11 cellular contexts compared by ENCODE assay signal in genomic region chr2:50346586-50347351, GRCh38.
DNase-seq lines count a peak whose midpoint lies in the region; ATAC-seq and TF ChIP-seq lines count a peak whose summit lies in the region.
"Had no signal": no experiment of that assay in that cellular context is flagged by ENCODE, and none has a peak within 500 bp of the region (broad histone marks: within the 10 kb centered on the region; RNA-seq: fewer than 3 reads in every experiment).

No MANE protein-coding gene starts in this region.

- peaks cover 6% of the 10 kb centered on the region for H4K20me1 ChIP-seq in neural progenitor cell (ENCODE audit: low read depth)

- peaks cover 40% of the 10 kb centered on the region for H3K27me3 ChIP-seq in neural progenitor cell

- H3K79me2 ChIP-seq in neural progenitor cell (ENCODE audit: low read depth) = peaks cover 4% of the 10 kb centered on the region

- ATAC-seq in GM21723 (IDR thresholded peaks at IDR 0.05; ENCODE audit: unreplicated experiment) = no peak
- ATAC-seq in HG03469 (IDR thresholded peaks at IDR 0.05; ENCODE audit: unreplicated experiment) = no peak
- no peak for ATAC-seq in GM19023 (IDR thresholded peaks at IDR 0.05; ENCODE audit: unreplicated experiment)

- H3K36me3 ChIP-seq in neural progenitor cell = no peaks in the 10 kb centered on the region

- H3K4me1 Mint-ChIP-seq in glutamatergic neuron (ENCODE audit: low read depth, unreplicated experiment) = peaks cover 15% of the 10 kb centered on the region
- H3K4me1 Mint-ChIP-seq in neural progenitor cell = peaks cover 14% of the 10 kb centered on the region
- H3K4me1 Mint-ChIP-seq in activated T-cell treated with anti-CD3 and anti-CD28 coated beads, Interleukin-2, amount 50 U/mL, for 24 hours (ENCODE audit: low read depth) = no peaks in the 10 kb centered on the region
- H3K4me1 Mint-ChIP-seq: central memory CD8-positive, alpha-beta T cell had no signal

- H3K4me1 ChIP-seq in neural progenitor cell = peaks cover 36% of the 10 kb centered on the region

- H3K27me3 Mint-ChIP-seq in glutamatergic neuron (ENCODE audit: unreplicated experiment) (peaks cover 8% of the 10 kb centered on the region), neural progenitor cell (ENCODE audit: insufficient read depth, low read depth) (peaks cover 34% of the 10 kb centered on the region)
- peaks cover 46% of the 10 kb centered on the region for H3K27me3 Mint-ChIP-seq in activated T-cell treated with anti-CD3 and anti-CD28 coated beads, Interleukin-2, amount 50 U/mL, for 24 hours
- H3K27me3 Mint-ChIP-seq: central memory CD8-positive, alpha-beta T cell had no signal

- peak overlapping the region; percentile 99 for H3K4me2 ChIP-seq in neural progenitor cell

- peak; percentile 48 for DNase-seq in D341Med (ENCODE audit: low spot score)
- peak; percentile 49 for DNase-seq in NCI-H69 (lab: John Stamatoyannopoulos, UW)
- DNase-seq in glutamatergic neuron = peak; percentile 36
- DNase-seq in neural progenitor cell (ENCODE audit: low spot score) = peak; percentile 47
- no peak for DNase-seq in activated T-cell treated with anti-CD3 and anti-CD28 coated beads, Interleukin-2, amount 50 U/mL, for 24 hours
- DNase-seq: activated gamma-delta T cell treated with Interleukin-2 at 50 U/mL for 16 hours had no signal

- no peak overlapping the region for H3K27ac ChIP-seq in neural progenitor cell

- H3K36me3 Mint-ChIP-seq in glutamatergic neuron (ENCODE audit: unreplicated experiment) (no peaks in the 10 kb centered on the region), neural progenitor cell (no peaks in the 10 kb centered on the region)
- H3K36me3 Mint-ChIP-seq in activated T-cell treated with anti-CD3 and anti-CD28 coated beads, Interleukin-2, amount 50 U/mL, for 24 hours (ENCODE audit: low read depth) = no peaks in the 10 kb centered on the region

- H3K4me3 ChIP-seq in neural progenitor cell = peak overlapping the region; percentile 86
- H3K4me3 ChIP-seq: lung had no signal

- H2AFZ ChIP-seq in neural progenitor cell (replicated peaks) = peak overlapping the region; percentile 89

- no peaks in the 10 kb centered on the region for H3K9me3 ChIP-seq in neural progenitor cell (ENCODE audit: low read depth)

- H3K4me3 Mint-ChIP-seq in glutamatergic neuron (ENCODE audit: unreplicated experiment) = peak overlapping the region; percentile 96
- H3K4me3 Mint-ChIP-seq in neural progenitor cell = peak overlapping the region; percentile 89
- H3K4me3 Mint-ChIP-seq in activated T-cell treated with anti-CD3 and anti-CD28 coated beads, Interleukin-2, amount 50 U/mL, for 24 hours = no peak overlapping the region
- H3K4me3 Mint-ChIP-seq: central memory CD8-positive, alpha-beta T cell had no signal

- H3K27ac Mint-ChIP-seq in glutamatergic neuron (ENCODE audit: unreplicated experiment) = no peak overlapping the region
- H3K27ac Mint-ChIP-seq in neural progenitor cell = no peak overlapping the region
- H3K27ac Mint-ChIP-seq in activated T-cell treated with anti-CD3 and anti-CD28 coated beads, Interleukin-2, amount 50 U/mL, for 24 hours = no peak overlapping the region

- peaks cover 35% of the 10 kb centered on the region for H3F3A ChIP-seq in neural progenitor cell (ENCODE audit: low read depth)

- H3K9me3 Mint-ChIP-seq in glutamatergic neuron (ENCODE audit: unreplicated experiment) (peaks cover 4% of the 10 kb centered on the region), neural progenitor cell (no peaks in the 10 kb centered on the region)
- H3K9me3 Mint-ChIP-seq in activated T-cell treated with anti-CD3 and anti-CD28 coated beads, Interleukin-2, amount 50 U/mL, for 24 hours = peaks cover 2% of the 10 kb centered on the region

- TF ChIP-seq CTCF in glutamatergic neuron (IDR thresholded peaks at IDR 0.05; ENCODE audit: partially characterized antibody, unreplicated experiment) (no peak), neural progenitor cell (IDR thresholded peaks at IDR 0.05) (peak; percentile 3)

- H3K9ac ChIP-seq in neural progenitor cell = no peak overlapping the region
